Comparison of ENCODE assay signal across 2 cellular contexts in genomic region chr3:179697933-179698332, GRCh38.
TF ChIP-seq lines count a peak whose summit lies in the region.

No MANE protein-coding gene starts in this region.

TF ChIP-seq in GM23338, 12 proteins besides CTCF, POLR2A, EP300 and RAD21 (continued from another document):
- TF ChIP-seq, protein P1, sequence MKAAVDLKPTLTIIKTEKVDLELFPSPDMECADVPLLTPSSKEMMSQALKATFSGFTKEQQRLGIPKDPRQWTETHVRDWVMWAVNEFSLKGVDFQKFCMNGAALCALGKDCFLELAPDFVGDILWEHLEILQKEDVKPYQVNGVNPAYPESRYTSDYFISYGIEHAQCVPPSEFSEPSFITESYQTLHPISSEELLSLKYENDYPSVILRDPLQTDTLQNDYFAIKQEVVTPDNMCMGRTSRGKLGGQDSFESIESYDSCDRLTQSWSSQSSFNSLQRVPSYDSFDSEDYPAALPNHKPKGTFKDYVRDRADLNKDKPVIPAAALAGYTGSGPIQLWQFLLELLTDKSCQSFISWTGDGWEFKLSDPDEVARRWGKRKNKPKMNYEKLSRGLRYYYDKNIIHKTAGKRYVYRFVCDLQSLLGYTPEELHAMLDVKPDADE (IDR thresholded peaks at IDR 0.05) = no peak
- no peak for TF ChIP-seq REST (IDR thresholded peaks at IDR 0.05; ENCODE audit: unreplicated experiment)
- no peak for TF ChIP-seq EZH2 (IDR thresholded peaks at IDR 0.05; ENCODE audit: low read depth, unreplicated experiment)
- no peak for TF ChIP-seq ZNF331 (CRISPR knock-in tag; IDR thresholded peaks at IDR 0.05; ENCODE audit: low read depth)
- TF ChIP-seq ZNF462 (CRISPR knock-in tag; IDR thresholded peaks at IDR 0.05) = no peak
- TF ChIP-seq POLR2AphosphoS5 (IDR thresholded peaks at IDR 0.05; ENCODE audit: low read depth) = no peak
- no peak for TF ChIP-seq NANOG (IDR thresholded peaks at IDR 0.05; ENCODE audit: borderline replicate concordance)
- no peak for TF ChIP-seq JUNB (IDR thresholded peaks at IDR 0.05; ENCODE audit: unreplicated experiment)
- TF ChIP-seq CREB1 (CRISPR knock-in tag; IDR thresholded peaks at IDR 0.05; ENCODE audit: low read depth) = no peak
- TF ChIP-seq ZNF114 (CRISPR knock-in tag; IDR thresholded peaks at IDR 0.05) = no peak

TF ChIP-seq in GM12878, 131 proteins besides CTCF, POLR2A, EP300 and RAD21:
- TF ChIP-seq CEBPZ (IDR thresholded peaks at IDR 0.05; ENCODE audit: low read depth, low read length) = no peak
- TF ChIP-seq, protein P2, sequence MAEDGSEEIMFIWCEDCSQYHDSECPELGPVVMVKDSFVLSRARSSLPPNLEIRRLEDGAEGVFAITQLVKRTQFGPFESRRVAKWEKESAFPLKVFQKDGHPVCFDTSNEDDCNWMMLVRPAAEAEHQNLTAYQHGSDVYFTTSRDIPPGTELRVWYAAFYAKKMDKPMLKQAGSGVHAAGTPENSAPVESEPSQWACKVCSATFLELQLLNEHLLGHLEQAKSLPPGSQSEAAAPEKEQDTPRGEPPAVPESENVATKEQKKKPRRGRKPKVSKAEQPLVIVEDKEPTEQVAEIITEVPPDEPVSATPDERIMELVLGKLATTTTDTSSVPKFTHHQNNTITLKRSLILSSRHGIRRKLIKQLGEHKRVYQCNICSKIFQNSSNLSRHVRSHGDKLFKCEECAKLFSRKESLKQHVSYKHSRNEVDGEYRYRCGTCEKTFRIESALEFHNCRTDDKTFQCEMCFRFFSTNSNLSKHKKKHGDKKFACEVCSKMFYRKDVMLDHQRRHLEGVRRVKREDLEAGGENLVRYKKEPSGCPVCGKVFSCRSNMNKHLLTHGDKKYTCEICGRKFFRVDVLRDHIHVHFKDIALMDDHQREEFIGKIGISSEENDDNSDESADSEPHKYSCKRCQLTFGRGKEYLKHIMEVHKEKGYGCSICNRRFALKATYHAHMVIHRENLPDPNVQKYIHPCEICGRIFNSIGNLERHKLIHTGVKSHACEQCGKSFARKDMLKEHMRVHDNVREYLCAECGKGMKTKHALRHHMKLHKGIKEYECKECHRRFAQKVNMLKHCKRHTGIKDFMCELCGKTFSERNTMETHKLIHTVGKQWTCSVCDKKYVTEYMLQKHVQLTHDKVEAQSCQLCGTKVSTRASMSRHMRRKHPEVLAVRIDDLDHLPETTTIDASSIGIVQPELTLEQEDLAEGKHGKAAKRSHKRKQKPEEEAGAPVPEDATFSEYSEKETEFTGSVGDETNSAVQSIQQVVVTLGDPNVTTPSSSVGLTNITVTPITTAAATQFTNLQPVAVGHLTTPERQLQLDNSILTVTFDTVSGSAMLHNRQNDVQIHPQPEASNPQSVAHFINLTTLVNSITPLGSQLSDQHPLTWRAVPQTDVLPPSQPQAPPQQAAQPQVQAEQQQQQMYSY (CRISPR knock-in tag; IDR thresholded peaks at IDR 0.05) = no peak
- no peak for TF ChIP-seq NFXL1 (IDR thresholded peaks at IDR 0.05; ENCODE audit: borderline replicate concordance)
